ENCODE assay signal across 1 cellular context in genomic region chr7:123533553-123533917, GRCh38.
TF ChIP-seq lines count a peak whose summit lies in the region.

No MANE protein-coding gene starts in this region.

TF ChIP-seq in SK-N-SH, 30 proteins besides CTCF, POLR2A, EP300 and RAD21 (continued from another document):
- TF ChIP-seq ZBTB33 (IDR thresholded peaks at IDR 0.05; ENCODE audit: borderline replicate concordance, low read depth): no peak
TF ChIP-seq in SK-N-SH: peak in this region for 0.
